In the genomic region with DNA sequence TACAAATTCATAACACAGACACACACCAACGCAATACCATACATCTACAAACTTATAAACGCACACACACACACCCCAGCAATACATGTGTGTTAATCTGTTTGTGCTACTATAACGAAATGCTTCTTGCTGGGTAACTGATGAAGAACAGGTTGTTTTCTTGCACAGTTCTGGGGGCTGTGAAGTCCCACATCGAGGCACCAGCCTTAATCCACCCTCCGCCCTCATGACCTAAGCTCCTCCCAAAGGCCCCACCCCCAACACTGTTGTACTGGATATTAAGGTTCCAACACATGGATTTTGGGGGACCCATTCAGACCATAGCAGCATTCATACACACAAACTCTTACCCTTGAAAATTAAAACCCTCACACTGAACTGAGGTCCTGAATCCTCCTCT, we compare ENCODE assay signal across 18 cellular contexts. TPM values are rescaled to one million over a fixed set of nuclear protein-coding genes. Genes with fewer than 3 reads are reported as not detected.
A peak's percentile ranks its signal among the peaks of the same experiment; 100 is the strongest.
DNase-seq lines count a peak whose midpoint lies in the region; ATAC-seq and TF ChIP-seq lines count a peak whose summit lies in the region.
"Had no signal": no experiment of that assay in that cellular context is flagged by ENCODE, and none has a peak within 500 bp of the region (broad histone marks: within the 10 kb centered on the region; RNA-seq: fewer than 3 reads in every experiment).

No MANE protein-coding gene starts in this region.

- H3K9me3 ChIP-seq in PC-3 (ENCODE audit: low read length) (no peaks in the 10 kb centered on the region), neuronal stem cell (replicated peaks in 1 of 2; ENCODE audit: control insufficient read depth in 2 of 2, insufficient read depth in 1 of 2, low read depth in 1 of 2, low read length in 2 of 2) (no peaks in the 10 kb centered on the region)
- H3K9me3 ChIP-seq: BE2C, BLaER1, Caco-2 had no signal

- no TSS peak for BruUV-seq in PC-3 (replicated peaks; lab: Mats Ljungman, UMichigan)

- H2AFZ ChIP-seq in PC-3 (ENCODE audit: low read length): no peak overlapping the region
- no peak overlapping the region for H2AFZ ChIP-seq in neuronal stem cell (ENCODE audit: low read length)

- no peak overlapping the region for H3K18ac ChIP-seq in neuronal stem cell (ENCODE audit: low read length)

- POLR2A ChIA-PET in PC-3 (lab: Charles Lee; ENCODE audit: unreplicated experiment): no interaction called here

- H3K36me3 Mint-ChIP-seq in CD14-positive monocyte: peaks cover 16 to 23% of the 10 kb centered on the region in 2 donors
- H3K36me3 Mint-ChIP-seq in dendritic cell treated with granulocyte-macrophage colony-stimulating factor and Interleukin-4, amounts not matched to agents 40 ng/mL and 50 ng/mL, for 4 days (ENCODE audit: low read depth): peaks cover 51% of the 10 kb centered on the region

- H3K27me3 ChIP-seq in PC-3 (ENCODE audit: low read length) (no peaks in the 10 kb centered on the region), neuronal stem cell (ENCODE audit: control insufficient read depth in 3 of 3, insufficient read depth in 3 of 3, low read depth in 1 of 3, low read length in 3 of 3) (no peaks in the 10 kb centered on the region)
- H3K27me3 ChIP-seq: BE2C, BLaER1 had no signal

- ATAC-seq in PC-3 (no peak), GM19395 (IDR thresholded peaks at IDR 0.05; ENCODE audit: unreplicated experiment) (no peak)
- ATAC-seq: CD8-positive, alpha-beta T cell had no signal

- no peak overlapping the region for H2BK120ac ChIP-seq in neuronal stem cell (ENCODE audit: low read depth, low read length)

- no peaks in the 10 kb centered on the region for H3K9me2 ChIP-seq in PC-3 (replicated peaks; ENCODE audit: low read length)

- no peak overlapping the region for H2BK5ac ChIP-seq in neuronal stem cell (ENCODE audit: low read length)

- no peak overlapping the region for H3K4ac ChIP-seq in neuronal stem cell (ENCODE audit: low read length)

- no peak overlapping the region for H2BK12ac ChIP-seq in neuronal stem cell (ENCODE audit: low read length)

- peaks cover 36% of the 10 kb centered on the region for H3K4me1 Mint-ChIP-seq in CD14-positive monocyte
- H3K4me1 Mint-ChIP-seq in dendritic cell treated with granulocyte-macrophage colony-stimulating factor and Interleukin-4, amounts not matched to agents 40 ng/mL and 50 ng/mL, for 4 days (ENCODE audit: low read depth): peaks cover 64% of the 10 kb centered on the region

- CTCF ChIA-PET in PC-3 (lab: Charles Lee): no interaction called here

- no peak overlapping the region for H3K27ac ChIP-seq in PC-3 (ENCODE audit: low read length)
- H3K27ac ChIP-seq in neuronal stem cell (replicated peaks; ENCODE audit: low read length): no peak overlapping the region
- H3K27ac ChIP-seq: BLaER1 had no signal

- H3K9ac ChIP-seq in PC-3 (ENCODE audit: low read length): no peak overlapping the region
- H3K9ac ChIP-seq in neuronal stem cell (ENCODE audit: low read depth, low read length, poor library complexity): no peak overlapping the region
- H3K9ac ChIP-seq: BLaER1 had no signal

- H3K27ac Mint-ChIP-seq in CD14-positive monocyte: peak overlapping the region in 5 of 7 donors; percentile 8 to 89 (median 60)
- peak overlapping the region; percentile 93 for H3K27ac Mint-ChIP-seq in dendritic cell treated with granulocyte-macrophage colony-stimulating factor and Interleukin-4, amounts not matched to agents 40 ng/mL and 50 ng/mL, for 4 days
- H3K27ac Mint-ChIP-seq: CD4-positive, alpha-beta T cell; CD8-positive, alpha-beta T cell had no signal

- TF ChIP-seq CTCF in CD14-positive monocyte (IDR thresholded peaks at IDR 0.05): no peak
- TF ChIP-seq CTCF in PC-3 (conservative IDR thresholded peaks at IDR 0.05; ENCODE audit: low read depth, low read length): no peak

- no peak overlapping the region for H2BK15ac ChIP-seq in neuronal stem cell (ENCODE audit: low read length)

- DNase-seq in CD14-positive monocyte (ENCODE audit: low spot score) (no peak), PC-3 (no peak), neuronal stem cell (ENCODE audit: low spot score) (no peak), germinal center (ENCODE audit: low spot score) (no peak), GF-D8 (lab: John Stamatoyannopoulos, UW) (no peak), Kasumi-1 (lab: John Stamatoyannopoulos, UW) (no peak)
- DNase-seq: ACHN; BE2C; C1 segment of cervical spinal cord; Caco-2; Calu3; CD4-positive, alpha-beta T cell; CD8-positive, alpha-beta T cell; DMS79 treated with DMSO at 0.1 percent for 48 hours had no signal

- WGBS in neuronal stem cell (ENCODE audit: extremely low coverage in 2 of 2, insufficient read length in 2 of 2, insufficient replicate concordance in 1 of 2), 2 donors: no CpG with 5 or more reads among the region's 5 CpGs

- H3K79me1 ChIP-seq in neuronal stem cell (ENCODE audit: low read depth, low read length): peaks cover 1% of the 10 kb centered on the region

- H3K14ac ChIP-seq in neuronal stem cell (ENCODE audit: low read length): no peak overlapping the region

- H3K9me3 Mint-ChIP-seq in CD14-positive monocyte: peaks cover 20 to 28% (median 25%) of the 10 kb centered on the region in 7 donors
- peaks cover 45% of the 10 kb centered on the region for H3K9me3 Mint-ChIP-seq in dendritic cell treated with granulocyte-macrophage colony-stimulating factor and Interleukin-4, amounts not matched to agents 40 ng/mL and 50 ng/mL, for 4 days
- H3K9me3 Mint-ChIP-seq: CD4-positive, alpha-beta T cell; CD8-positive, alpha-beta T cell had no signal

- H3K23ac ChIP-seq in neuronal stem cell (ENCODE audit: low read depth, low read length, poor library complexity): no peak overlapping the region

- H4K8ac ChIP-seq in neuronal stem cell (ENCODE audit: low read depth, low read length): no peak overlapping the region

- H3K4me2 ChIP-seq in PC-3 (ENCODE audit: low read length) (peak overlapping the region; percentile 47), neuronal stem cell (ENCODE audit: insufficient read depth, low read length, poor library complexity, severe bottlenecking) (peak overlapping the region; percentile 11)

- H3F3A ChIP-seq in PC-3 (ENCODE audit: low read length, unreplicated experiment): no peaks in the 10 kb centered on the region

- no peak overlapping the region for H2AK5ac ChIP-seq in neuronal stem cell (ENCODE audit: low read depth, low read length)

- no peak overlapping the region for H4K91ac ChIP-seq in neuronal stem cell (ENCODE audit: low read depth, low read length, poor library complexity)

- H3K4me3 Mint-ChIP-seq in CD14-positive monocyte: peak overlapping the region in 1 of 2 donors; percentile 25
- peak overlapping the region; percentile 79 for H3K4me3 Mint-ChIP-seq in dendritic cell treated with granulocyte-macrophage colony-stimulating factor and Interleukin-4, amounts not matched to agents 40 ng/mL and 50 ng/mL, for 4 days
- H3K4me3 Mint-ChIP-seq: CD4-positive, alpha-beta T cell; CD8-positive, alpha-beta T cell had no signal

- H3K27me3 Mint-ChIP-seq in CD14-positive monocyte (ENCODE audit: low read depth in 3 of 3): peaks cover 5 to 16% (median 8%) of the 10 kb centered on the region in 3 donors
- peaks cover 17% of the 10 kb centered on the region for H3K27me3 Mint-ChIP-seq in dendritic cell treated with granulocyte-macrophage colony-stimulating factor and Interleukin-4, amounts not matched to agents 40 ng/mL and 50 ng/mL, for 4 days

- intact Hi-C loops in CD14-positive monocyte (cut with micrococcal nuclease): loop anchor here (5.0 to 10.0 kb wide), 3 partner anchors 45 to 85 kb away; no protein-coding TSS in a partner anchor
- intact Hi-C loops in PC-3 (cut with micrococcal nuclease): no loop called here
- intact Hi-C loops in dendritic cell treated with granulocyte-macrophage colony-stimulating factor and Interleukin-4, amounts not matched to agents 40 ng/mL and 50 ng/mL, for 4 days (cut with micrococcal nuclease): loop anchor here (5.0 kb wide), 1 partner anchor 75 kb away; no protein-coding TSS in a partner anchor

- H4K20me1 ChIP-seq in PC-3 (ENCODE audit: low read length): no peaks in the 10 kb centered on the region

- 0 out of 2 replicates have a peak, but pooled peaks cover 6% of the 10 kb centered on the region for H3K79me2 ChIP-seq in PC-3 (ENCODE audit: low read length)

- H3K36me3 ChIP-seq in PC-3 (ENCODE audit: low read depth, low read length) (no peaks in the 10 kb centered on the region), neuronal stem cell (replicated peaks in 1 of 2; ENCODE audit: control insufficient read depth in 2 of 2, insufficient read depth in 2 of 2, low read length in 2 of 2) (no peaks in the 10 kb centered on the region)
- H3K36me3 ChIP-seq: BE2C, BLaER1 had no signal

- H3K4me3 ChIP-seq in PC-3 (ENCODE audit: low read length) (0 out of 2 replicates have a peak overlapping the region, but pooled peaks have one; percentile 23), neuronal stem cell (ENCODE audit: low read length in 2 of 2) (no peak overlapping the region)
- H3K4me3 ChIP-seq: BLaER1, GM12878 had no signal

- H3K4me1 ChIP-seq in PC-3 (ENCODE audit: insufficient read depth, low read length) (peaks cover 47% of the 10 kb centered on the region), neuronal stem cell (ENCODE audit: control insufficient read depth in 2 of 2, insufficient read depth in 1 of 2, low read depth in 1 of 2, low read length in 2 of 2) (no peaks in the 10 kb centered on the region)
- H3K4me1 ChIP-seq: BE2C had no signal

RNA-seq across cellular contexts. Expression of gene LPCAT1, which starts 38.8 kb away (rescaled TPM):
- 10 to 100 TPM; 34.1 to 34.8 TPM for polyA plus RNA-seq in CD14-positive monocyte
- 121 and 144 TPM in 2 replicates for total RNA-seq in PC-3 (2014; rRNA removed)
- polyA plus RNA-seq in neuronal stem cell (2013, experiment 1 of 2): 92.2 TPM
- 93.4 TPM for polyA plus RNA-seq in neuronal stem cell (2013, experiment 2 of 2)
